12 cellular contexts compared by ENCODE assay signal in genomic region chr2:201806442-201806841, GRCh38. TPM values are rescaled to one million over a fixed set of nuclear protein-coding genes. Genes with fewer than 3 reads are reported as not detected.
A peak's percentile ranks its signal among the peaks of the same experiment; 100 is the strongest.
DNase-seq lines count a peak whose midpoint lies in the region; ATAC-seq and TF ChIP-seq lines count a peak whose summit lies in the region.
"Had no signal": no experiment of that assay in that cellular context is flagged by ENCODE, and none has a peak within 500 bp of the region (broad histone marks: within the 10 kb centered on the region; RNA-seq: fewer than 3 reads in every experiment).

TSS of gene CDK15 (plus strand) at chr2:201806537. CDS start at chr2:201806665, 128 bp downstream.

- no peaks in the 10 kb centered on the region for H3K79me2 ChIP-seq in ACC112 (ENCODE audit: control insufficient read depth, insufficient read depth, low read length, unreplicated experiment)

- H3K27ac ChIP-seq in ACC112 (ENCODE audit: low read depth, low read length) (peak within 1 kb of the TSS; percentile 72), colonic mucosa (no peak within 1 kb of the TSS), caudate nucleus (ENCODE audit: low read depth, low read length) (no peak within 1 kb of the TSS)

- H3K4me3 ChIP-seq in ACC112 (ENCODE audit: low read depth, low read length) (peak within 1 kb of the TSS; percentile 67), colonic mucosa (no peak within 1 kb of the TSS), mucosa of descending colon (no peak within 1 kb of the TSS)

- H3K4me1 ChIP-seq in ACC112 (ENCODE audit: control insufficient read depth, insufficient read depth, low read length, unreplicated experiment): peaks cover 24% of the 10 kb centered on the region
- H3K4me1 ChIP-seq in colonic mucosa: no peaks in the 10 kb centered on the region
- H3K4me1 ChIP-seq in mucosa of descending colon (ENCODE audit: low read depth): no peaks in the 10 kb centered on the region

- H3K27me3 ChIP-seq in ACC112 (ENCODE audit: insufficient read depth, low read length) (no peaks in the 10 kb centered on the region), colonic mucosa (no peaks in the 10 kb centered on the region)

- peak; percentile 17 for ATAC-seq in mucosa of descending colon
- ATAC-seq in GM21528 (IDR thresholded peaks at IDR 0.05; ENCODE audit: low FRiP score, unreplicated experiment): no peak
- ATAC-seq: HCT116 had no signal

- H3K36me3 ChIP-seq in ACC112 (ENCODE audit: insufficient read depth, low read length) (no peaks in the 10 kb centered on the region), colonic mucosa (no peaks in the 10 kb centered on the region), mucosa of descending colon (ENCODE audit: low read depth) (no peaks in the 10 kb centered on the region)

- peak within 1 kb of the TSS; percentile 97 for H2AFZ ChIP-seq in ACC112 (ENCODE audit: low read length, unreplicated experiment)

- intact Hi-C loops in colonic mucosa (cut with DNase I): loop anchor here (10.0 kb wide), 1 partner anchor 48 kb away; no protein-coding TSS in a partner anchor
- intact Hi-C loops in mucosa of descending colon (cut with DNase I, micrococcal nuclease): no loop called here

- DNase-seq in M059J (ENCODE audit: low read depth): peak; percentile 72
- peak; percentile 19 for DNase-seq in colonic mucosa
- peak in 1 of 3 donors; percentile 18 for DNase-seq in mucosa of descending colon
- no peak for DNase-seq in T-helper 2 cell
- DNase-seq in caudate nucleus (lab: John Stamatoyannopoulos, UW): no peak
- DNase-seq in activated T-cell treated with anti-CD3 and anti-CD28 coated beads, Interleukin-2, amount 50 U/mL, for 1 hour: no peak
- DNase-seq: activated effector memory CD4-positive, alpha-beta T cell treated with anti-CD3 and anti-CD28 coated beads, Interleukin-2, amount 50 U/mL, for 16 hours had no signal

- H3K9me3 ChIP-seq in colonic mucosa: no peaks in the 10 kb centered on the region
- no peaks in the 10 kb centered on the region for H3K9me3 ChIP-seq in mucosa of descending colon

- no peak within 1 kb of the TSS for H3K9ac ChIP-seq in colonic mucosa (ENCODE audit: low read depth in 2 of 2, low read length in 2 of 2)

- no peak for TF ChIP-seq CTCF in colonic mucosa (IDR thresholded peaks at IDR 0.05)
- no peak for TF ChIP-seq CTCF in mucosa of descending colon (IDR thresholded peaks at IDR 0.05)

RNA-seq across cellular contexts. Expression of gene CDK15, which starts in this region (rescaled TPM):
- 7.0 and 17.6 TPM in 2 replicates for total RNA-seq in M059J (2014; rRNA removed; shearing (Covaris generic))
- total RNA-seq in colonic mucosa (under 1 TPM; 0.47 to 0.72 TPM), mucosa of descending colon (1 to 10 TPM in 1 of 3 donors, under 1 TPM in 1, not detected in 1; 0.94 to 1.4 TPM)
- total RNA-seq: HT-29, NCI-H460 had no signal

Comparison
In these comparisons a context has a peak if more than half of its experiments do, and no peak if none do; other contexts are left out.
1. Peak in DNase-seq in colonic mucosa; RNA of the gene not detected or under 1 TPM.